In the genomic region with DNA sequence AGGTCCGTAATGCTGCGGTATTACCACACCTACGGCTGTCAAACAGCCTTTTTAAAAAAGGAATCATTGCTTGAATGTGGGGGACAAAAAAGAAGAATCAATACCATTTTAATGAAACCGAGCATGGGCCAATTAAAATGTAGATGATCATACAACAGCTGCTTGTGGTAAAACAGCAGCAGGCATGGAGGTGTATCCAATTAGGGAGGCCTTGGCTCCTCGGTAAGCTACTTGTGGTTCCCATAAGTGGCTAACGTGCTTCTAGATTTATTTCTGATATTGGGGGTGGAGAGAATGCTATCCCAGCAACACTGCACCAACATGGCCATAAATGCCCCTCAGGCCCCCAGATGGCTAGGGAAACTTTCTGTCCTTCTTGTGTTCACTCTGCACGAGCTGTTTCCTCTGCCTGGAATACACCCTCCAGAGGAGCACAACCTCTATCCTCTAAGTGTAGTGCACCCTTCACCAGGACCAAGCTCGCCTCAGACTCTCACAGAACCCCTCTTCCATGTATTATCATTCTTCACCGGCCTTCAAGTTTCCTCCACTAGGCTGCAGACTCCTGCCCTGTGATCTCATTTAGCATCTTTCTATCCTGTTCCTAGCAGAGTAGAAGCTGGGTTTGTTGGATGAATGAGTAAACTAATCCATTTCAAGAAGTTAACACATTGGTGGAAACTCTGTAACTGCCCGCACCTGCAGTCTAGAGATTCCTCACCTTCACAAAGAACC, we compare ENCODE assay signal across 8 cellular contexts. TPM values are rescaled to one million over a fixed set of nuclear protein-coding genes. Genes with fewer than 3 reads are reported as not detected.
DNase-seq lines count a peak whose midpoint lies in the region; ATAC-seq and TF ChIP-seq lines count a peak whose summit lies in the region.

No MANE protein-coding gene starts in this region.

- H3K27ac ChIP-seq in upper lobe of right lung, result peak overlapping the region; percentile 94

- peak overlapping the region; percentile 35 for H3K4me3 Mint-ChIP-seq in activated naive CD4-positive, alpha-beta T cell treated with anti-CD3 and anti-CD28 coated beads, Interleukin-2, amount 50 U/mL, for 24 hours
- peak overlapping the region; percentile 93 for H3K4me3 Mint-ChIP-seq in activated T-helper 2 cell treated with anti-CD3 and anti-CD28 coated beads, Interferon-gamma antibody, Interleukin-2, Interleukin-4, amounts not matched to agents 10 μg/mL and 5 μg/mL and 100 μg/mL, durations not matched to agents 14 hours and 24 hours and 36 hours (ENCODE audit: low read depth)

- H3K36me3 ChIP-seq in upper lobe of right lung, result no peaks in the 10 kb centered on the region

- no peaks in the 10 kb centered on the region for H3K27me3 ChIP-seq in upper lobe of right lung

- no peak overlapping the region for H3K27ac Mint-ChIP-seq in activated naive CD4-positive, alpha-beta T cell treated with anti-CD3 and anti-CD28 coated beads, Interleukin-2, amount 50 U/mL, for 24 hours
- peak overlapping the region; percentile 58 for H3K27ac Mint-ChIP-seq in activated T-helper 2 cell treated with anti-CD3 and anti-CD28 coated beads, Interferon-gamma antibody, Interleukin-2, Interleukin-4, amounts not matched to agents 10 μg/mL and 5 μg/mL and 100 μg/mL, durations not matched to agents 14 hours and 24 hours and 36 hours

- no peak for ATAC-seq in upper lobe of right lung
- ATAC-seq in GM21717 (IDR thresholded peaks at IDR 0.05; ENCODE audit: unreplicated experiment), result no peak
- ATAC-seq in HG02588 (IDR thresholded peaks at IDR 0.05; ENCODE audit: unreplicated experiment), result no peak

- H3K4me3 ChIP-seq in upper lobe of right lung, result peak overlapping the region; percentile 75

- no peaks in the 10 kb centered on the region for H3K9me3 ChIP-seq in upper lobe of right lung

- no peaks in the 10 kb centered on the region for H3K9me3 Mint-ChIP-seq in activated naive CD4-positive, alpha-beta T cell treated with anti-CD3 and anti-CD28 coated beads, Interleukin-2, amount 50 U/mL, for 24 hours
- H3K9me3 Mint-ChIP-seq in activated T-helper 2 cell treated with anti-CD3 and anti-CD28 coated beads, Interferon-gamma antibody, Interleukin-2, Interleukin-4, amounts not matched to agents 10 μg/mL and 5 μg/mL and 100 μg/mL, durations not matched to agents 14 hours and 24 hours and 36 hours, result no peaks in the 10 kb centered on the region

- H3K4me1 ChIP-seq in upper lobe of right lung, result peaks cover 11% of the 10 kb centered on the region

- H3K4me1 Mint-ChIP-seq in activated naive CD4-positive, alpha-beta T cell treated with anti-CD3 and anti-CD28 coated beads, Interleukin-2, amount 50 U/mL, for 24 hours, result no peaks in the 10 kb centered on the region
- H3K4me1 Mint-ChIP-seq in activated T-helper 2 cell treated with anti-CD3 and anti-CD28 coated beads, Interferon-gamma antibody, Interleukin-2, Interleukin-4, amounts not matched to agents 10 μg/mL and 5 μg/mL and 100 μg/mL, durations not matched to agents 14 hours and 24 hours and 36 hours (ENCODE audit: low read depth), result peaks cover 52% of the 10 kb centered on the region

- no peak for DNase-seq in activated naive CD4-positive, alpha-beta T cell (lab: John Stamatoyannopoulos, UW)
- no peak for DNase-seq in activated T-helper 2 cell treated with anti-CD3 and anti-CD28 coated beads, Interferon-gamma antibody, Interleukin-2, Interleukin-4, amounts not matched to agents 10 μg/mL and 5 μg/mL and 100 μg/mL, durations not matched to agents 14 hours and 24 hours and 36 hours (ENCODE audit: low spot score)
- peak; percentile 61 for DNase-seq in iris pigment epithelial cell (ENCODE audit: low read depth)
- no peak for DNase-seq in upper lobe of right lung
- no peak for DNase-seq in epidermal melanocyte (ENCODE audit: insufficient read length, low spot score)

- intact Hi-C loops in activated T-helper 2 cell treated with anti-CD3 and anti-CD28 coated beads, Interferon-gamma antibody, Interleukin-2, Interleukin-4, amounts not matched to agents 10 μg/mL and 5 μg/mL and 100 μg/mL, durations not matched to agents 14 hours and 24 hours and 36 hours (cut with micrococcal nuclease), result loop anchor here (2.0 to 5.0 kb wide), 4 partner anchors 35 to 103 kb away; partner anchors contain the start of gene CENPF
- intact Hi-C loops in upper lobe of right lung (cut with DNase I), result no loop called here

- peaks cover 38% of the 10 kb centered on the region for H3K27me3 Mint-ChIP-seq in activated naive CD4-positive, alpha-beta T cell treated with anti-CD3 and anti-CD28 coated beads, Interleukin-2, amount 50 U/mL, for 24 hours
- peaks cover 1% of the 10 kb centered on the region for H3K27me3 Mint-ChIP-seq in activated T-helper 2 cell treated with anti-CD3 and anti-CD28 coated beads, Interferon-gamma antibody, Interleukin-2, Interleukin-4, amounts not matched to agents 10 μg/mL and 5 μg/mL and 100 μg/mL, durations not matched to agents 14 hours and 24 hours and 36 hours (ENCODE audit: low read depth)

- peak; percentile 5 for TF ChIP-seq CTCF in upper lobe of right lung (IDR thresholded peaks at IDR 0.05)

- no peaks in the 10 kb centered on the region for H3K36me3 Mint-ChIP-seq in activated naive CD4-positive, alpha-beta T cell treated with anti-CD3 and anti-CD28 coated beads, Interleukin-2, amount 50 U/mL, for 24 hours
- H3K36me3 Mint-ChIP-seq in activated T-helper 2 cell treated with anti-CD3 and anti-CD28 coated beads, Interferon-gamma antibody, Interleukin-2, Interleukin-4, amounts not matched to agents 10 μg/mL and 5 μg/mL and 100 μg/mL, durations not matched to agents 14 hours and 24 hours and 36 hours (ENCODE audit: low read depth), result peaks cover 28% of the 10 kb centered on the region

RNA-seq across cellular contexts. Expression of gene PTPN14, which starts 1.6 kb away (rescaled TPM):
- 71.4 and 75.6 TPM in 2 replicates for total RNA-seq in activated T-helper 2 cell treated with anti-CD3 and anti-CD28 coated beads, Interferon-gamma antibody, Interleukin-2, Interleukin-4, amounts not matched to agents 10 μg/mL and 5 μg/mL and 100 μg/mL, durations not matched to agents 14 hours and 24 hours and 36 hours
- total RNA-seq in upper lobe of right lung, result 43.7 TPM

RNA-seq across cellular contexts. Expression of gene CENPF, which starts 53.2 kb away (rescaled TPM):
- 77.1 and 85.9 TPM in 2 replicates for total RNA-seq in activated T-helper 2 cell treated with anti-CD3 and anti-CD28 coated beads, Interferon-gamma antibody, Interleukin-2, Interleukin-4, amounts not matched to agents 10 μg/mL and 5 μg/mL and 100 μg/mL, durations not matched to agents 14 hours and 24 hours and 36 hours
- total RNA-seq in upper lobe of right lung, result 1.5 TPM

Comparison
In these comparisons a context has a peak if more than half of its experiments do, and no peak if none do; other contexts are left out.
1. RNA of gene CENPF, which starts 53.2 kb away (total RNA-seq): 77.1 to 85.9 TPM in activated T-helper 2 cell treated with anti-CD3 and anti-CD28 coated beads, Interferon-gamma antibody, Interleukin-2, Interleukin-4, amounts not matched to agents 10 μg/mL and 5 μg/mL and 100 μg/mL, durations not matched to agents 14 hours and 24 hours and 36 hours; 1.5 TPM in upper lobe of right lung (single experiment); every median in the first group is over 10 times any median in the second.